Comparison of ENCODE assay signal across 15 cellular contexts in genomic region chr6:143507358-143508145, GRCh38. TPM values are rescaled to one million over a fixed set of nuclear protein-coding genes. Genes with fewer than 3 reads are reported as not detected.
DNase-seq lines count a peak whose midpoint lies in the region; ATAC-seq and TF ChIP-seq lines count a peak whose summit lies in the region.
"Had no signal": no experiment of that assay in that cellular context is flagged by ENCODE, and none has a peak within 500 bp of the region (broad histone marks: within the 10 kb centered on the region; RNA-seq: fewer than 3 reads in every experiment).

No MANE protein-coding gene starts in this region.

- WGBS in adrenal gland, 4 donors, result 74 to 84% (median 82%) methylated on average over 6 of the region's 6 CpGs

- no peaks in the 10 kb centered on the region for H3K9me3 ChIP-seq in adrenal gland (replicated peaks in 1 of 3)

- peaks cover 0 to 16% (median 13%) of the 10 kb centered on the region in 3 donors for H3K36me3 Mint-ChIP-seq in naive thymus-derived CD8-positive, alpha-beta T cell

- no peaks in the 10 kb centered on the region for H3K27me3 ChIP-seq in adrenal gland

- ATAC-seq in GM18499 (IDR thresholded peaks at IDR 0.05; ENCODE audit: insufficient read depth, unreplicated experiment), result peak; percentile 52
- peak; percentile 52 for ATAC-seq in GM21526 (IDR thresholded peaks at IDR 0.05; ENCODE audit: low FRiP score, unreplicated experiment)
- peak; percentile 41 for ATAC-seq in HG03103 (IDR thresholded peaks at IDR 0.05; ENCODE audit: low read depth, unreplicated experiment)
- no peak for ATAC-seq in naive thymus-derived CD8-positive, alpha-beta T cell
- ATAC-seq in GM18519 (IDR thresholded peaks at IDR 0.05; ENCODE audit: low FRiP score, unreplicated experiment), result no peak

- DNase-seq in epithelial cell of esophagus (ENCODE audit: low read depth) (peak; percentile 51), adrenal gland (no peak), cerebellar cortex (ENCODE audit: low spot score) (no peak)
- no peak for DNase-seq in naive thymus-derived CD8-positive, alpha-beta T cell
- DNase-seq: amygdala, NCI-H1048, NCI-H526 treated with DMSO at 0.1 percent for 48 hours, SIG-M5 had no signal

- H3K4me1 ChIP-seq in adrenal gland (replicated peaks in 1 of 2), result peaks cover 17 to 18% of the 10 kb centered on the region in 2 donors

- intact Hi-C loops in adrenal gland (cut with DNase I), result no loop called here

- no peak for TF ChIP-seq POLR2A in adrenal gland (IDR thresholded peaks at IDR 0.05)

- H3K9me3 Mint-ChIP-seq in naive thymus-derived CD8-positive, alpha-beta T cell, result no peaks in the 10 kb centered on the region

- no peak overlapping the region for H3K4me3 Mint-ChIP-seq in naive thymus-derived CD8-positive, alpha-beta T cell
- H3K4me3 Mint-ChIP-seq: B cell had no signal

- POLR2A ChIA-PET in naive thymus-derived CD8-positive, alpha-beta T cell (lab: Charles Lee), result no interaction called here

- TF ChIP-seq CTCF in epithelial cell of esophagus (IDR thresholded peaks at IDR 0.05; ENCODE audit: insufficient read depth, low read depth, low read length, missing control alignments) (no peak), adrenal gland (IDR thresholded peaks at IDR 0.05) (no peak)

- no peak overlapping the region for H3K27ac ChIP-seq in adrenal gland
- H3K27ac ChIP-seq: VCaP had no signal

- H3K27me3 Mint-ChIP-seq in naive thymus-derived CD8-positive, alpha-beta T cell, result no peaks in the 10 kb centered on the region
- H3K27me3 Mint-ChIP-seq: B cell had no signal

- peaks cover 0 to 11% of the 10 kb centered on the region in 2 donors for H3K36me3 ChIP-seq in adrenal gland (replicated peaks in 1 of 2)

- peaks cover 5 to 26% (median 9%) of the 10 kb centered on the region in 4 donors for H3K4me1 Mint-ChIP-seq in naive thymus-derived CD8-positive, alpha-beta T cell

- peak overlapping the region in 2 of 10 donors; percentile 31 to 41 for H3K27ac Mint-ChIP-seq in naive thymus-derived CD8-positive, alpha-beta T cell
- H3K27ac Mint-ChIP-seq: B cell had no signal

- H3K4me3 ChIP-seq in epithelial cell of esophagus (ENCODE audit: low read length) (no peak overlapping the region), adrenal gland (no peak overlapping the region)
- H3K4me3 ChIP-seq: lung had no signal

RNA-seq across cellular contexts. Expression of gene FUCA2, which starts 4.0 kb away (rescaled TPM):
- 100 to 1,000 TPM in 1 of 8 donors, 10 to 100 TPM in 7; 47.5 to 120 (median 70.7) TPM for total RNA-seq in adrenal gland
- polyA plus RNA-seq in adrenal gland, result 10 to 100 TPM; 28.8 to 90.2 (median 37.8) TPM
- total RNA-seq in naive thymus-derived CD8-positive, alpha-beta T cell, result 1 to 10 TPM; 3.1 to 4.7 TPM
- polyA plus RNA-seq in naive thymus-derived CD8-positive, alpha-beta T cell, result 10 to 100 TPM in 1 of 3 donors, 1 to 10 TPM in 2; 4.3 to 13.1 (median 6.4) TPM

RNA-seq across cellular contexts. Expression of gene PEX3, which starts 56.9 kb away (rescaled TPM):
- 100 to 1,000 TPM in 1 of 8 donors, 10 to 100 TPM in 7; 32.3 to 106 (median 54.2) TPM for total RNA-seq in adrenal gland
- 100 to 1,000 TPM in 1 of 3 donors, 10 to 100 TPM in 2; 16.3 to 152 (median 17.3) TPM for polyA plus RNA-seq in adrenal gland
- total RNA-seq in naive thymus-derived CD8-positive, alpha-beta T cell, result 10 to 100 TPM; 21.1 to 25.8 TPM
- 10 to 100 TPM; 19.2 to 22.2 (median 20.0) TPM for polyA plus RNA-seq in naive thymus-derived CD8-positive, alpha-beta T cell

RNA-seq across cellular contexts. Expression of gene ADAT2, which starts 57.1 kb away (rescaled TPM):
- total RNA-seq in adrenal gland, result 1 to 10 TPM in 7 of 8 donors, under 1 TPM in 1; 0.61 to 9.0 (median 6.0) TPM
- polyA plus RNA-seq in adrenal gland, result 10 to 100 TPM in 2 of 3 donors, 1 to 10 TPM in 1; 5.7 to 18.6 (median 12.3) TPM
- 10 to 100 TPM; 23.8 to 28.5 TPM for total RNA-seq in naive thymus-derived CD8-positive, alpha-beta T cell
- 1 to 10 TPM; 1.5 to 1.7 (median 1.6) TPM for polyA plus RNA-seq in naive thymus-derived CD8-positive, alpha-beta T cell

Comparison
In these comparisons a context has a peak if more than half of its experiments do, and no peak if none do; other contexts are left out.
1. ATAC-seq: peak in GM18499 (single experiment), GM21526 (single experiment) and HG03103 (single experiment); none in naive thymus-derived CD8-positive, alpha-beta T cell (0 of 2) and GM18519 (single experiment).
2. RNA of gene FUCA2, which starts 4.0 kb away (total RNA-seq): 47.5 to 120 TPM in adrenal gland; 3.1 to 4.7 TPM in naive thymus-derived CD8-positive, alpha-beta T cell; every median in the first group is over 4 times any median in the second.